ENCODE assay signal across 11 cellular contexts in genomic region chr11:16790484-16791240, GRCh38. TPM values are rescaled to one million over a fixed set of nuclear protein-coding genes. Genes with fewer than 3 reads are reported as not detected.
DNase-seq lines count a peak whose midpoint lies in the region; ATAC-seq, FAIRE-seq and TF ChIP-seq lines count a peak whose summit lies in the region.
"Had no signal": no experiment of that assay in that cellular context is flagged by ENCODE, and none has a peak within 500 bp of the region (broad histone marks: within the 10 kb centered on the region; RNA-seq: fewer than 3 reads in every experiment).

No MANE protein-coding gene starts in this region.

- no peak for TF ChIP-seq POLR2A in endothelial cell of umbilical vein (IDR thresholded peaks at IDR 0.05; ENCODE audit: low read depth, low read length)

- DNase-seq in GDM1 (lab: John Stamatoyannopoulos, UW) (peak; percentile 49), PC-3 (no peak), endothelial cell of umbilical vein (ENCODE audit: low read depth, low spot score) (no peak), SK-N-SH (no peak), DMS53 (lab: John Stamatoyannopoulos, UW) (no peak), HUDEP-2 (lab: John Stamatoyannopoulos, UW; ENCODE audit: unreplicated experiment in 76 of 76) (no peak), COLO668 (lab: John Stamatoyannopoulos, UW; ENCODE audit: unreplicated experiment) (no peak)
- DNase-seq: dorsolateral prefrontal cortex; NCI-H146; stimulated activated naive CD8-positive, alpha-beta T cell treated with anti-CD3 and anti-CD28 coated beads, Interleukin-15, amount 100 ng/mL, for 72 hours had no signal

- ATAC-seq in PC-3, result no peak

- POLR2A ChIA-PET in PC-3 (lab: Charles Lee; ENCODE audit: unreplicated experiment) (interaction anchor here (0.5 kb wide), 1 partner anchor 288 kb away, joined by 12 read pairs; no protein-coding TSS in a partner anchor), endothelial cell of umbilical vein (lab: Charles Lee) (no interaction called here), SK-N-SH (lab: Yijun Ruan, JAX) (no interaction called here)

- no peak for TF ChIP-seq CTCF in PC-3 (conservative IDR thresholded peaks at IDR 0.05; ENCODE audit: low read depth, low read length)
- TF ChIP-seq CTCF in endothelial cell of umbilical vein (IDR thresholded peaks at IDR 0.05; ENCODE audit: extremely low read depth in 1 of 2, insufficient read depth in 1 of 2, low read depth in 1 of 2, low read length in 2 of 2), result no peak
- no peak for TF ChIP-seq CTCF in SK-N-SH (IDR thresholded peaks at IDR 0.05)

- H3F3A ChIP-seq in PC-3 (ENCODE audit: low read length, unreplicated experiment) (peaks cover 12% of the 10 kb centered on the region), SK-N-SH (replicated peaks; ENCODE audit: insufficient read depth) (peaks cover 27% of the 10 kb centered on the region)

- H3K79me2 ChIP-seq in PC-3 (ENCODE audit: low read length), result no peaks in the 10 kb centered on the region
- H3K79me2 ChIP-seq in endothelial cell of umbilical vein (ENCODE audit: control insufficient read depth, insufficient read depth, low read length), result no peaks in the 10 kb centered on the region
- no peaks in the 10 kb centered on the region for H3K79me2 ChIP-seq in SK-N-SH (ENCODE audit: insufficient read depth)

- intact Hi-C loops in PC-3 (cut with micrococcal nuclease), result no loop called here
- intact Hi-C loops in endothelial cell of umbilical vein (cut with micrococcal nuclease), result loop anchor here (2.0 to 5.0 kb wide), 5 partner anchors 52 to 562 kb away; partner anchors contain the start of genes C11orf58 and NCR3LG1

- no TSS peak for BruUV-seq in PC-3 (replicated peaks; lab: Mats Ljungman, UMichigan)
- BruUV-seq in endothelial cell of umbilical vein (replicated peaks; lab: Mats Ljungman, UMichigan), result no TSS peak

- H3K36me3 ChIP-seq in PC-3 (ENCODE audit: low read depth, low read length) (no peaks in the 10 kb centered on the region), endothelial cell of umbilical vein (ENCODE audit: control insufficient read depth in 2 of 2, extremely low read depth in 1 of 2, insufficient read depth in 2 of 2, low read length in 2 of 2) (no peaks in the 10 kb centered on the region), SK-N-SH (replicated peaks in 1 of 2; ENCODE audit: control insufficient read depth in 1 of 2, insufficient read depth in 2 of 2, low read length in 1 of 2) (no peaks in the 10 kb centered on the region)

- H3K9me2 ChIP-seq in PC-3 (replicated peaks; ENCODE audit: low read length), result no peaks in the 10 kb centered on the region
- H3K9me2 ChIP-seq in SK-N-SH, result no peaks in the 10 kb centered on the region

- H3K9ac ChIP-seq in PC-3 (ENCODE audit: low read length) (no peak overlapping the region), endothelial cell of umbilical vein (replicated peaks; ENCODE audit: extremely low read depth, insufficient read depth, low read length) (peak overlapping the region; percentile 65), SK-N-SH (no peak overlapping the region; the same call in 1 of the 2 replicates)

- peaks cover 51% of the 10 kb centered on the region for H3K4me1 ChIP-seq in PC-3 (ENCODE audit: insufficient read depth, low read length)
- peaks cover 57% of the 10 kb centered on the region for H3K4me1 ChIP-seq in endothelial cell of umbilical vein (ENCODE audit: control insufficient read depth, extremely low read depth, insufficient read depth, low read length)
- H3K4me1 ChIP-seq in SK-N-SH (ENCODE audit: control insufficient read depth in 1 of 2, insufficient read depth in 2 of 2, low read depth in 1 of 2, low read length in 1 of 2), result peaks cover 0 to 10% of the 10 kb centered on the region in 2 experiments

- H3K9me3 ChIP-seq in PC-3 (ENCODE audit: low read length), result no peaks in the 10 kb centered on the region
- no peaks in the 10 kb centered on the region for H3K9me3 ChIP-seq in endothelial cell of umbilical vein (replicated peaks; ENCODE audit: control insufficient read depth, insufficient read depth, low read length)
- no peaks in the 10 kb centered on the region for H3K9me3 ChIP-seq in SK-N-SH

- dilution Hi-C loops in endothelial cell of umbilical vein (cut with MboI; ENCODE audit: extremely low pct_ligation_motif_present, low sequenced_read_pairs), result no loop called here

- H3K27ac ChIP-seq in PC-3 (ENCODE audit: low read length) (peak overlapping the region; percentile 68; the same call in 1 of the 2 replicates), endothelial cell of umbilical vein (ENCODE audit: insufficient read depth, low read depth, low read length) (peak overlapping the region; percentile 89), skin epidermis (peak overlapping the region in 18 of 21 experiments; percentile 15 to 80 (median 60)), SK-N-SH (ENCODE audit: low read depth in 2 of 2, low read length in 1 of 2) (peak overlapping the region in 1 of 2 experiments; percentile 92; a peak in 2 of 4 replicates)

- FAIRE-seq in endothelial cell of umbilical vein (lab: Jason Lieb, UNC), result no peak

- peak overlapping the region; percentile 64 for H3K4me2 ChIP-seq in PC-3 (ENCODE audit: low read length)
- H3K4me2 ChIP-seq in endothelial cell of umbilical vein (ENCODE audit: insufficient read depth, low read length), result no peak overlapping the region
- H3K4me2 ChIP-seq in SK-N-SH, result no peak overlapping the region; the same call in 1 of the 2 replicates

- H4K20me1 ChIP-seq in PC-3 (ENCODE audit: low read length) (no peaks in the 10 kb centered on the region), endothelial cell of umbilical vein (replicated peaks; ENCODE audit: control insufficient read depth, extremely low read depth, insufficient read depth, low read length) (no peaks in the 10 kb centered on the region), SK-N-SH (ENCODE audit: insufficient read depth) (no peaks in the 10 kb centered on the region)

- no peak for TF ChIP-seq RAD21 in SK-N-SH (IDR thresholded peaks at IDR 0.05; ENCODE audit: low read length)

- H3K27me3 ChIP-seq in PC-3 (ENCODE audit: low read length), result no peaks in the 10 kb centered on the region
- H3K27me3 ChIP-seq in endothelial cell of umbilical vein (ENCODE audit: control insufficient read depth in 2 of 2, insufficient read depth in 2 of 2, low read length in 2 of 2), result no peaks in the 10 kb centered on the region
- no peaks in the 10 kb centered on the region for H3K27me3 ChIP-seq in SK-N-SH (ENCODE audit: insufficient read depth)
- H3K27me3 ChIP-seq: dorsolateral prefrontal cortex had no signal

- CTCF ChIA-PET in PC-3 (lab: Charles Lee) (no interaction called here), endothelial cell of umbilical vein (lab: Charles Lee) (interaction anchor here (0.7 to 5.3 kb wide), 4 partner anchors 19 to 272 kb away, joined by 3 to 26 read pairs (median 10); no protein-coding TSS in a partner anchor), SK-N-SH (lab: Yijun Ruan, JAX) (interaction anchor here (0.8 kb wide), 1 partner anchor 20 kb away, joined by 3 read pairs; no protein-coding TSS in a partner anchor)

- H2AFZ ChIP-seq in PC-3 (ENCODE audit: low read length) (no peak overlapping the region), endothelial cell of umbilical vein (ENCODE audit: low read depth, low read length) (no peak overlapping the region), SK-N-SH (ENCODE audit: low read depth) (no peak overlapping the region)

- 94% methylated on average over 16 of the region's 18 CpGs for WGBS in SK-N-SH (ENCODE audit: low lambda C conversion rate)

- TF ChIP-seq EP300 in SK-N-SH (IDR thresholded peaks at IDR 0.05; ENCODE audit: borderline replicate concordance in 1 of 2, low read depth in 1 of 2, low read length in 1 of 2), result no peak

- H3K9me1 ChIP-seq in endothelial cell of umbilical vein (replicated peaks; ENCODE audit: control insufficient read depth, extremely low read depth, insufficient read depth, low read length), result no peaks in the 10 kb centered on the region

- no peak overlapping the region for H3K4me3 ChIP-seq in PC-3 (ENCODE audit: low read length)
- H3K4me3 ChIP-seq in endothelial cell of umbilical vein (replicated peaks in 1 of 3; ENCODE audit: insufficient read depth in 1 of 3, low read depth in 1 of 3, low read length in 3 of 3), result no peak overlapping the region
- no peak overlapping the region for H3K4me3 ChIP-seq in skin epidermis
- H3K4me3 ChIP-seq in SK-N-SH (ENCODE audit: low read depth in 2 of 2, low read length in 1 of 2), result no peak overlapping the region
- H3K4me3 ChIP-seq: dorsolateral prefrontal cortex had no signal

TF ChIP-seq in endothelial cell of umbilical vein, 7 proteins besides CTCF, POLR2A, EP300 and RAD21 (continues in another document):
- no peak for TF ChIP-seq EZH2 (IDR thresholded peaks at IDR 0.05; ENCODE audit: borderline replicate concordance, low read depth, low read length, severe bottlenecking)
- TF ChIP-seq JUN (IDR thresholded peaks at IDR 0.05; ENCODE audit: borderline replicate concordance, insufficient read depth, insufficient read length, low read depth), result no peak
- no peak for TF ChIP-seq POLR2AphosphoS5 (IDR thresholded peaks at IDR 0.05; ENCODE audit: insufficient read depth, low read depth, low read length)
- TF ChIP-seq FOS (IDR thresholded peaks at IDR 0.05; ENCODE audit: borderline replicate concordance, insufficient read depth, low read length), result no peak

RNA-seq across cellular contexts. Expression of gene C11orf58, which starts 52.2 kb away (rescaled TPM):
- total RNA-seq in PC-3 (2014; rRNA removed) (157 and 181 TPM in 2 replicates), endothelial cell of umbilical vein (131 and 150 TPM in 2 replicates)
- polyA plus RNA-seq in endothelial cell of umbilical vein (41.8 and 88.4 TPM in 2 replicates), SK-N-SH (2012; rRNA removed) (94.4 and 150 TPM in 2 replicates)
- polyA plus RNA-seq in endothelial cell of umbilical vein (2011; cell fraction: cytosol; rRNA removed), result 149 and 163 TPM in 2 replicates
- polyA plus RNA-seq in endothelial cell of umbilical vein (2011; cell fraction: nucleus; rRNA removed), result 79.6 and 94.2 TPM in 2 replicates
- 185 and 199 TPM in 2 replicates for polyA plus RNA-seq in endothelial cell of umbilical vein (2012)
- 86.3 and 98.1 TPM in 2 replicates for polyA minus RNA-seq in endothelial cell of umbilical vein
- 143 TPM for polyA minus RNA-seq in endothelial cell of umbilical vein (2011; cell fraction: cytosol; rRNA and poly(A)+ RNA removed)
- polyA minus RNA-seq in endothelial cell of umbilical vein (2011; cell fraction: nucleus; rRNA and poly(A)+ RNA removed), result 64.9 and 68.3 TPM in 2 replicates
- 128 and 267 TPM in 2 replicates for polyA plus RNA-seq in SK-N-SH (2012; cell fraction: cytosol; rRNA removed)
- 48.2 and 72.3 TPM in 2 replicates for polyA plus RNA-seq in SK-N-SH (2012; cell fraction: nucleus; rRNA removed)
